In the genomic region with DNA sequence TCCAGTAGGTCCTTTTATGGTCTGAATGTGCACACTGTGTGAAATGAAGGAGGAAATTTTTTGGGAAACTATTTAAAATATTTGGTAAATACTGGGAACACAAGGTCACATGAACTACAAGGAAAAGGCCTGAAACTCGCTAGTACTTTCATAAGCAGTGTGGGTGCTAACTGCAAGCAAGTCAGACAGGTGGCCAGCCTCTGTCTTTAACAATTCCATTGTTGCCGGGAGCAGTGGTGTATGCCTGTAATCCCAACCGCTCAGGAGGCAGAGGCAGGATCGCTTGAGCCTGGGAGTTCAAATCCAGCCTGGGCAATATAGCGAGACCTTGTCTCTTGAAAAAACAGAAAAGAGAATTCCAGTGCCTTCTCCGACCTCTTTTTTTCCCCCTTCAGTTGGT, we compare ENCODE assay signal across 2 cellular contexts.
TF ChIP-seq lines count a peak whose summit lies in the region.

No MANE protein-coding gene starts in this region.

TF ChIP-seq in GM23338, 12 proteins besides CTCF, POLR2A, EP300 and RAD21 (continued from another document):
- TF ChIP-seq REST (IDR thresholded peaks at IDR 0.05; ENCODE audit: unreplicated experiment) (no peak), ETS1 (IDR thresholded peaks at IDR 0.05) (no peak)

TF ChIP-seq in GM12891, 5 proteins besides CTCF, POLR2A, EP300 and RAD21 (continued from another document):
- TF ChIP-seq SPI1 (IDR thresholded peaks at IDR 0.05; ENCODE audit: low read depth, low read length) (no peak), POLR2AphosphoS5 (IDR thresholded peaks at IDR 0.05; ENCODE audit: low read depth, low read length) (no peak), POU2F2 (IDR thresholded peaks at IDR 0.05; ENCODE audit: low read depth, low read length) (no peak)
